ENCODE assay signal across 20 cellular contexts in genomic region chr17:45753645-45754225, GRCh38. TPM values are rescaled to one million over a fixed set of nuclear protein-coding genes. Genes with fewer than 3 reads are reported as not detected.
A peak's percentile ranks its signal among the peaks of the same experiment; 100 is the strongest.
DNase-seq lines count a peak whose midpoint lies in the region; ATAC-seq, FAIRE-seq and TF ChIP-seq lines count a peak whose summit lies in the region.
"Had no signal": no experiment of that assay in that cellular context is flagged by ENCODE, and none has a peak within 500 bp of the region (broad histone marks: within the 10 kb centered on the region; RNA-seq: fewer than 3 reads in every experiment).

No MANE protein-coding gene starts in this region.

- no peak for ATAC-seq in activated naive CD8-positive, alpha-beta T cell treated with anti-CD3 and anti-CD28 coated beads, Interleukin-2, amount 50 U/mL, for 24 hours
- no peak for ATAC-seq in CD8-positive, alpha-beta T cell
- no peak for ATAC-seq in HG03025 (IDR thresholded peaks at IDR 0.05; ENCODE audit: low FRiP score, unreplicated experiment)
- ATAC-seq: GM23338 had no signal

- H2AFZ ChIP-seq in osteoblast (ENCODE audit: low read length): no peak overlapping the region
- H2AFZ ChIP-seq: GM23338 had no signal

- no peaks in the 10 kb centered on the region for H3K27me3 ChIP-seq in CD8-positive, alpha-beta T cell (ENCODE audit: insufficient read depth, low read length)
- H3K27me3 ChIP-seq in osteoblast (ENCODE audit: insufficient read depth, low read length): peaks cover 16% of the 10 kb centered on the region
- H3K27me3 ChIP-seq: BLaER1 had no signal

- H3K4me3 ChIP-seq in kidney (ENCODE audit: low read length in 2 of 2) (no peak overlapping the region), osteoblast (ENCODE audit: insufficient read depth, low read length) (no peak overlapping the region)
- H3K4me3 ChIP-seq in CD8-positive, alpha-beta T cell (ENCODE audit: low read depth, low read length): no peak overlapping the region
- H3K4me3 ChIP-seq: A549, BLaER1, GM23338 had no signal

- no peak overlapping the region for H3K4me2 ChIP-seq in osteoblast (ENCODE audit: insufficient read depth, low read length)
- H3K4me2 ChIP-seq: A549, BLaER1, GM23338 had no signal

- no peak for FAIRE-seq in kidney (lab: Jason Lieb, UNC)
- FAIRE-seq: A549, H54 had no signal

- H3K27ac ChIP-seq in kidney (ENCODE audit: low read depth in 2 of 2, low read length in 2 of 2) (no peak overlapping the region), osteoblast (ENCODE audit: low read depth, low read length) (no peak overlapping the region)
- H3K27ac ChIP-seq in CD8-positive, alpha-beta T cell (ENCODE audit: low read depth, low read length): no peak overlapping the region
- H3K27ac ChIP-seq: 22Rv1, A549, BLaER1 had no signal

- H3K27me3 Mint-ChIP-seq in activated naive CD8-positive, alpha-beta T cell treated with anti-CD3 and anti-CD28 coated beads for 36 hours: peaks cover 30% of the 10 kb centered on the region
- peaks cover 27% of the 10 kb centered on the region for H3K27me3 Mint-ChIP-seq in activated naive CD8-positive, alpha-beta T cell treated with anti-CD3 and anti-CD28 coated beads, Interleukin-2, amount 50 U/mL, for 24 hours
- H3K27me3 Mint-ChIP-seq in CD8-positive, alpha-beta T cell (ENCODE audit: low read depth): peaks cover 35% of the 10 kb centered on the region

- no peak overlapping the region for H3K9ac ChIP-seq in kidney (ENCODE audit: low read length in 2 of 2)
- H3K9ac ChIP-seq: BLaER1 had no signal

- CTCF ChIA-PET in CD8-positive, alpha-beta T cell (lab: Charles Lee): no interaction called here

- no peaks in the 10 kb centered on the region for H3K79me2 ChIP-seq in osteoblast (ENCODE audit: insufficient read depth, low read length)

- POLR2A ChIA-PET in CD8-positive, alpha-beta T cell (lab: Charles Lee): no interaction called here

- H3K36me3 Mint-ChIP-seq in activated naive CD8-positive, alpha-beta T cell treated with anti-CD3 and anti-CD28 coated beads for 36 hours: no peaks in the 10 kb centered on the region
- H3K36me3 Mint-ChIP-seq in activated naive CD8-positive, alpha-beta T cell treated with anti-CD3 and anti-CD28 coated beads, Interleukin-2, amount 50 U/mL, for 24 hours (ENCODE audit: low read depth): no peaks in the 10 kb centered on the region
- H3K36me3 Mint-ChIP-seq in CD8-positive, alpha-beta T cell: no peaks in the 10 kb centered on the region
- H3K36me3 Mint-ChIP-seq: CD14-positive monocyte; CD4-positive, alpha-beta memory T cell had no signal

- peak overlapping the region; percentile 14 for H3K27ac Mint-ChIP-seq in activated naive CD8-positive, alpha-beta T cell treated with anti-CD3 and anti-CD28 coated beads for 36 hours
- no peak overlapping the region for H3K27ac Mint-ChIP-seq in activated naive CD8-positive, alpha-beta T cell treated with anti-CD3 and anti-CD28 coated beads, Interleukin-2, amount 50 U/mL, for 24 hours
- no peak overlapping the region for H3K27ac Mint-ChIP-seq in CD8-positive, alpha-beta T cell
- H3K27ac Mint-ChIP-seq: CD14-positive monocyte; CD4-positive, alpha-beta memory T cell; GM23338 had no signal

- H4K20me1 ChIP-seq in osteoblast (ENCODE audit: insufficient read depth, low read length): no peaks in the 10 kb centered on the region
- H4K20me1 ChIP-seq: BLaER1 had no signal

- no peak for TF ChIP-seq CTCF in kidney (IDR thresholded peaks at IDR 0.05; ENCODE audit: borderline replicate concordance, extremely low read depth, insufficient read depth)
- TF ChIP-seq CTCF in CD8-positive, alpha-beta T cell (IDR thresholded peaks at IDR 0.05): no peak
- no peak for TF ChIP-seq CTCF in osteoblast (IDR thresholded peaks at IDR 0.05; ENCODE audit: extremely low read depth, low read depth, low read length)

- no peaks in the 10 kb centered on the region for H3K36me3 ChIP-seq in kidney (ENCODE audit: control insufficient read depth in 1 of 2, insufficient read depth in 2 of 2, low read length in 2 of 2)
- H3K36me3 ChIP-seq in CD8-positive, alpha-beta T cell (ENCODE audit: insufficient read depth, low read length): no peaks in the 10 kb centered on the region
- H3K36me3 ChIP-seq in osteoblast (ENCODE audit: insufficient read depth, low read length): no peaks in the 10 kb centered on the region
- H3K36me3 ChIP-seq: BLaER1 had no signal

- no peaks in the 10 kb centered on the region for H3K9me3 Mint-ChIP-seq in activated naive CD8-positive, alpha-beta T cell treated with anti-CD3 and anti-CD28 coated beads for 36 hours
- H3K9me3 Mint-ChIP-seq in activated naive CD8-positive, alpha-beta T cell treated with anti-CD3 and anti-CD28 coated beads, Interleukin-2, amount 50 U/mL, for 24 hours: no peaks in the 10 kb centered on the region
- H3K9me3 Mint-ChIP-seq in CD8-positive, alpha-beta T cell: no peaks in the 10 kb centered on the region
- H3K9me3 Mint-ChIP-seq: CD4-positive, alpha-beta memory T cell; GM23338 had no signal

- no peaks in the 10 kb centered on the region for H3K4me1 Mint-ChIP-seq in activated naive CD8-positive, alpha-beta T cell treated with anti-CD3 and anti-CD28 coated beads for 36 hours
- H3K4me1 Mint-ChIP-seq in activated naive CD8-positive, alpha-beta T cell treated with anti-CD3 and anti-CD28 coated beads, Interleukin-2, amount 50 U/mL, for 24 hours: no peaks in the 10 kb centered on the region
- H3K4me1 Mint-ChIP-seq in CD8-positive, alpha-beta T cell (ENCODE audit: low read depth): no peaks in the 10 kb centered on the region
- H3K4me1 Mint-ChIP-seq: CD14-positive monocyte; CD4-positive, alpha-beta memory T cell; GM23338 had no signal

- no peaks in the 10 kb centered on the region for H3K9me3 ChIP-seq in kidney (ENCODE audit: control insufficient read depth in 1 of 2, low read length in 2 of 2)
- no peaks in the 10 kb centered on the region for H3K9me3 ChIP-seq in CD8-positive, alpha-beta T cell (ENCODE audit: low read length)
- no peaks in the 10 kb centered on the region for H3K9me3 ChIP-seq in osteoblast (ENCODE audit: low read depth, low read length)
- H3K9me3 ChIP-seq: A549, BLaER1 had no signal

- DNase-seq in activated naive CD8-positive, alpha-beta T cell treated with anti-CD3 and anti-CD28 coated beads for 36 hours: no peak
- no peak for DNase-seq in activated naive CD8-positive, alpha-beta T cell treated with anti-CD3 and anti-CD28 coated beads, Interleukin-2, amount 50 U/mL, for 24 hours
- peak; percentile 33 for DNase-seq in kidney
- peak; percentile 49 for DNase-seq in posterior vena cava (ENCODE audit: low spot score)
- DNase-seq in CD8-positive, alpha-beta T cell: no peak
- DNase-seq in osteoblast (ENCODE audit: insufficient read length, low spot score, missing footprints): no peak
- DNase-seq: Calu3; CD4-positive, alpha-beta memory T cell; DMS79 treated with DMSO at 0.1 percent for 48 hours; GF-D8; HCEC 1CT had no signal

- H3K4me3 Mint-ChIP-seq in activated naive CD8-positive, alpha-beta T cell treated with anti-CD3 and anti-CD28 coated beads for 36 hours: no peak overlapping the region
- H3K4me3 Mint-ChIP-seq in activated naive CD8-positive, alpha-beta T cell treated with anti-CD3 and anti-CD28 coated beads, Interleukin-2, amount 50 U/mL, for 24 hours: no peak overlapping the region
- no peak overlapping the region for H3K4me3 Mint-ChIP-seq in CD8-positive, alpha-beta T cell
- H3K4me3 Mint-ChIP-seq: CD14-positive monocyte; CD4-positive, alpha-beta memory T cell; GM23338 had no signal

- intact Hi-C loops in kidney (cut with DNase I): no loop called here
- intact Hi-C loops in posterior vena cava (cut with DNase I): no loop called here
- intact Hi-C loops in CD8-positive, alpha-beta T cell (cut with DNase I, micrococcal nuclease): no loop called here

- H3K4me1 ChIP-seq in kidney (ENCODE audit: control insufficient read depth in 1 of 2, insufficient read depth in 1 of 2, low read depth in 1 of 2, low read length in 2 of 2) (no peaks in the 10 kb centered on the region), osteoblast (ENCODE audit: insufficient read depth, low read length) (no peaks in the 10 kb centered on the region)
- no peaks in the 10 kb centered on the region for H3K4me1 ChIP-seq in CD8-positive, alpha-beta T cell (ENCODE audit: insufficient read depth, low read length)
- H3K4me1 ChIP-seq: A549 had no signal

RNA-seq across cellular contexts. Expression of gene CRHR1, which starts 30.4 kb away (rescaled TPM):
- total RNA-seq in activated naive CD8-positive, alpha-beta T cell treated with anti-CD3 and anti-CD28 coated beads for 36 hours: not detected
- total RNA-seq in kidney: not detected
- not detected for polyA plus RNA-seq in kidney (ENCODE audit: insufficient read depth, low read depth, low replicate concordance)
- not detected for total RNA-seq in posterior vena cava
- total RNA-seq in CD8-positive, alpha-beta T cell: not detected
- not detected in 2 replicates for total RNA-seq in osteoblast
- total RNA-seq: Calu3; CD4-positive, alpha-beta memory T cell; HT1080 had no signal
- polyA plus RNA-seq: AG04450; CD14-positive monocyte; CD4-positive, alpha-beta memory T cell had no signal

Comparison
In these comparisons a context has a peak if more than half of its experiments do, and no peak if none do; other contexts are left out.
1. DNase-seq: peak in kidney (single experiment) and posterior vena cava (single experiment); none in activated naive CD8-positive, alpha-beta T cell treated with anti-CD3 and anti-CD28 coated beads for 36 hours (single experiment), activated naive CD8-positive, alpha-beta T cell treated with anti-CD3 and anti-CD28 coated beads, Interleukin-2, amount 50 U/mL, for 24 hours (single experiment), CD8-positive, alpha-beta T cell (0 of 7) and osteoblast (single experiment).